Comparison of ENCODE assay signal across 17 cellular contexts in the genomic region with DNA sequence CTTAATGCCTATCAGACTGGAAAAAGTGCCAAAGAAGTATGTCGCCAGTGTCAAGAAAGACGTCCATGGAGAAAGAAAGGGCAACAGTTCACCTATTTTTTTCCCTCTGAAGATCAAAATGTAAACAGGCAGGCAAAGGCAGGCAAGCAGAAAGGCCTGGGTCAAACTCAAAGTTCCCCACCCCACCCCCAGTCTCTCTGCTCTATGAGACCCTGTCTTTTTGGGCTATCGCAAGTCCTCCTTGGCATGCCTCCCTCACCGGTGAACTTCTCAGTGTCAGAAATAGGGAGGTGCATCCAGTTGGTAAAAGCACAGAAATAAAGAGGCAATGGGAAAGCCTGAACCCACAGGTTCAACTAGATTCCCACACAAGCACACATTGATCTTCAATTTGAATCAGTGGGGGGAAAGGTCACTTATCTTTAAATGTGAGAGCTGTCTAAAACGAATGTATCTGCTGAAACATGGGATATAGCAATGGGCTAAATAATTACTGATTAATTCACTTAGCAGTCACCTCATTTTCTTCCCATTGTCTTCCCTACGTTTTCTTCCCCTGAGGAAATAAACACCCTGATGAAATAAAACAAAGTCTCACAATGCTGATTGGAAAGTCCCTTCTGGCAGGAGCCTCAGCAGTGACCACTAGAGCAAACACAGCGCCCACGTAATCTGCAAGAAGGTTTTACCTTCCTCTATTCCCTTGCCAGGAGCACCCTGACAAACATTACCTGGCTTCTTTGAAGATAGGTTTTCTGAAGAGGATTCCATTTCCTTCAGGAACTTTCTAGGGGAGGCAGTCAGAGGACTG. TPM values are rescaled to one million over a fixed set of nuclear protein-coding genes. Genes with fewer than 3 reads are reported as not detected.
DNase-seq lines count a peak whose midpoint lies in the region; ATAC-seq, FAIRE-seq and TF ChIP-seq lines count a peak whose summit lies in the region.
"Had no signal": no experiment of that assay in that cellular context is flagged by ENCODE, and none has a peak within 500 bp of the region (broad histone marks: within the 10 kb centered on the region; RNA-seq: fewer than 3 reads in every experiment).

No MANE protein-coding gene starts in this region.

- TF ChIP-seq EP300 in HepG2 (IDR thresholded peaks at IDR 0.05; ENCODE audit: low read depth in 2 of 2, low read length in 2 of 2), result no peak
- TF ChIP-seq EP300 in HepG2 (CRISPR knock-in tag; IDR thresholded peaks at IDR 0.05; ENCODE audit: borderline replicate concordance), result no peak

- no TSS peak for BruUV-seq in HepG2 (replicated peaks; lab: Mats Ljungman, UMichigan)

- H3K4me2 ChIP-seq in HepG2 (ENCODE audit: low read depth, low read length), result no peak overlapping the region

- H3K9me3 ChIP-seq in liver (ENCODE audit: control insufficient read depth in 4 of 4, low read length in 3 of 4), result no peaks in the 10 kb centered on the region
- no peaks in the 10 kb centered on the region for H3K9me3 ChIP-seq in HepG2 (ENCODE audit: low read length)
- H3K9me3 ChIP-seq: MG63 had no signal

- no peak for FAIRE-seq in HepG2 (lab: Jason Lieb, UNC)
- FAIRE-seq: H54 had no signal

- peak overlapping the region in 1 of 3 donors; percentile 9 for H3K4me3 ChIP-seq in liver (ENCODE audit: low read depth in 1 of 3, low read length in 3 of 3)
- no peak overlapping the region for H3K4me3 ChIP-seq in HepG2 (replicated peaks in 1 of 3; ENCODE audit: insufficient read depth in 1 of 3, low read depth in 2 of 3, low read length in 3 of 3)
- H3K4me3 ChIP-seq: coronary artery, MG63 had no signal

- peaks cover 6 to 28% (median 21%) of the 10 kb centered on the region in 4 donors for H3K4me1 ChIP-seq in liver (ENCODE audit: control insufficient read depth in 4 of 4, insufficient read depth in 4 of 4, low read length in 3 of 4)
- no peaks in the 10 kb centered on the region for H3K4me1 ChIP-seq in HepG2 (ENCODE audit: insufficient read depth, low read length)

- H4K20me1 ChIP-seq in HepG2 (ENCODE audit: insufficient read depth, low read length), result no peaks in the 10 kb centered on the region

- no peaks in the 10 kb centered on the region for H3K36me3 ChIP-seq in liver (ENCODE audit: control insufficient read depth in 4 of 4, insufficient read depth in 3 of 4, low read depth in 1 of 4, low read length in 3 of 4)
- no peaks in the 10 kb centered on the region for H3K36me3 ChIP-seq in HepG2 (replicated peaks in 1 of 2; ENCODE audit: control insufficient read depth in 1 of 2, insufficient read depth in 2 of 2, low read length in 2 of 2)

- DNase-seq in HepG2 (ENCODE audit: low spot score) (no peak), WTC11 (ENCODE audit: low spot score) (no peak), kidney tubule cell (ENCODE audit: low spot score) (peak; percentile 66), erythroblast (lab: John Stamatoyannopoulos, UW) (no peak), NOMO-1 treated with dmso at 0.1 percent for 144 hours (lab: John Stamatoyannopoulos, UW; ENCODE audit: unreplicated experiment) (no peak), COLO829 (ENCODE audit: low spot score) (no peak)
- DNase-seq: activated CD4-positive, CD25-positive, alpha-beta regulatory T cell treated with anti-CD3 and anti-CD28 coated beads, Interleukin-2, amount 50 U/mL, for 72 hours; COR-L47; MG63; NCI-H1930; NCI-H526 treated with DMSO at 0.1 percent for 48 hours; retina had no signal

- no peaks in the 10 kb centered on the region for H3K79me2 ChIP-seq in HepG2 (ENCODE audit: insufficient read depth, low read length)

- H3K27ac ChIP-seq in liver (ENCODE audit: low read depth in 1 of 2, low read length in 2 of 2) (peak overlapping the region; percentile 37 to 42), HepG2 (ENCODE audit: extremely low read length, insufficient read depth, low read length) (no peak overlapping the region)
- H3K27ac ChIP-seq: coronary artery, RWPE1 had no signal

- POLR2A ChIA-PET in HepG2 (lab: Yijun Ruan, JAX), result no interaction called here
- POLR2A ChIA-PET in WTC11 (lab: Charles Lee), result no interaction called here

- H3K27me3 ChIP-seq in liver (ENCODE audit: control insufficient read depth in 4 of 4, insufficient read depth in 4 of 4, low read length in 3 of 4) (no peaks in the 10 kb centered on the region), HepG2 (ENCODE audit: control insufficient read depth in 1 of 2, insufficient read depth in 2 of 2, low read length in 2 of 2) (no peaks in the 10 kb centered on the region; a peak in 1 of 5 replicates)
- H3K27me3 ChIP-seq: MG63 had no signal

- intact Hi-C loops in HepG2 (cut with micrococcal nuclease; ENCODE audit: unreplicated experiment), result no loop called here

- H2AFZ ChIP-seq in HepG2 (ENCODE audit: low read length), result no peak overlapping the region

- CTCF ChIA-PET in HepG2 (lab: Yijun Ruan, JAX; ENCODE audit: low intra/inter-chr PET ratio, low total read pairs) (no interaction called here), WTC11 (lab: Charles Lee) (no interaction called here)

- TF ChIP-seq CTCF in liver (IDR thresholded peaks at IDR 0.05; ENCODE audit: low read depth, low read length, missing input control) (no peak), HepG2 (CRISPR knock-in tag; IDR thresholded peaks at IDR 0.05) (no peak), WTC11 (IDR thresholded peaks at IDR 0.05) (no peak)

- H3K27me3 Mint-ChIP-seq in WTC11 (ENCODE audit: low read depth), result no peaks in the 10 kb centered on the region

- H3K9ac ChIP-seq in liver (ENCODE audit: low read depth in 1 of 2, low read length in 2 of 2), result no peak overlapping the region
- no peak overlapping the region for H3K9ac ChIP-seq in HepG2 (ENCODE audit: insufficient read depth, low read depth, low read length)

- H3K36me3 Mint-ChIP-seq in WTC11, result peaks cover 4% of the 10 kb centered on the region; the same call in 1 of the 2 replicates

- no peak overlapping the region for H3K4me3 Mint-ChIP-seq in WTC11

- peak in 1 of 2 donors; percentile 5 for TF ChIP-seq RAD21 in liver (IDR thresholded peaks at IDR 0.05)
- TF ChIP-seq RAD21 in HepG2 (CRISPR knock-in tag; IDR thresholded peaks at IDR 0.05), result no peak

- peak overlapping the region; percentile 76 for H3K27ac Mint-ChIP-seq in WTC11

- ATAC-seq in HepG2, result no peak
- ATAC-seq in WTC11, result no peak
- no peak for ATAC-seq in HG03432 (IDR thresholded peaks at IDR 0.05; ENCODE audit: unreplicated experiment)

- H3K9me3 Mint-ChIP-seq in WTC11, result no peaks in the 10 kb centered on the region

- WGBS in liver, result 34% methylated on average over 8 of the region's 8 CpGs
- WGBS in HepG2 (ENCODE audit: low lambda C conversion rate), result 24% methylated on average over 8 of the region's 8 CpGs

- in situ Hi-C loops in HepG2 (cut with HindIII; ENCODE audit: extremely low pct_ligation_motif_present, low pct_unique_long_range_greater_than_20kb), result no loop called here

- TF ChIP-seq POLR2A in HepG2 (IDR thresholded peaks at IDR 0.05; ENCODE audit: insufficient read depth in 1 of 2, low read depth in 2 of 2, low read length in 2 of 2) (no peak), erythroblast (IDR thresholded peaks at IDR 0.05; ENCODE audit: low read length) (no peak)

- H3K4me1 Mint-ChIP-seq in WTC11, result peaks cover 42% of the 10 kb centered on the region

TF ChIP-seq in HepG2, 621 proteins besides CTCF, POLR2A, EP300 and RAD21 (continues in another document):
- TF ChIP-seq PITX1 (CRISPR knock-in tag; IDR thresholded peaks at IDR 0.05), result no peak
- no peak for TF ChIP-seq ZNF121 (CRISPR knock-in tag; IDR thresholded peaks at IDR 0.05)
- no peak for TF ChIP-seq ZNF3 (CRISPR knock-in tag; IDR thresholded peaks at IDR 0.05)

TF ChIP-seq in WTC11, 78 proteins besides CTCF, POLR2A, EP300 and RAD21 (continues in another document):
- TF ChIP-seq, protein P1, sequence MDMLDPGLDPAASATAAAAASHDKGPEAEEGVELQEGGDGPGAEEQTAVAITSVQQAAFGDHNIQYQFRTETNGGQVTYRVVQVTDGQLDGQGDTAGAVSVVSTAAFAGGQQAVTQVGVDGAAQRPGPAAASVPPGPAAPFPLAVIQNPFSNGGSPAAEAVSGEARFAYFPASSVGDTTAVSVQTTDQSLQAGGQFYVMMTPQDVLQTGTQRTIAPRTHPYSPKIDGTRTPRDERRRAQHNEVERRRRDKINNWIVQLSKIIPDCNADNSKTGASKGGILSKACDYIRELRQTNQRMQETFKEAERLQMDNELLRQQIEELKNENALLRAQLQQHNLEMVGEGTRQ (CRISPR knock-in tag; IDR thresholded peaks at IDR 0.05), result no peak
- TF ChIP-seq FOXK1 (CRISPR knock-in tag; IDR thresholded peaks at IDR 0.05) (no peak), ZNF219 (CRISPR knock-in tag; IDR thresholded peaks at IDR 0.05; ENCODE audit: borderline replicate concordance) (no peak), MLX (CRISPR knock-in tag; IDR thresholded peaks at IDR 0.05) (no peak)

RNA-seq across cellular contexts. Expression of gene JAZF1, which starts 31.1 kb away (rescaled TPM):
- total RNA-seq in liver (10 to 100 TPM in 1 of 2 donors, 1 to 10 TPM in 1; 2.7 to 17.8 TPM), HepG2 (2016; rRNA removed; fragmentation: Illumina TruSeq; extraction: Trizol) (not detected in 2 replicates), WTC11 (2021) (11.9 to 19.0 TPM (median 17.0 TPM) in 3 replicates)
- polyA plus RNA-seq in liver (1 to 10 TPM; 3.9 to 4.1 TPM), HepG2 (2011; rRNA removed) (not detected in 2 replicates)
- total RNA-seq in HepG2 (2016; cell fraction: cytosol; rRNA removed; fragmentation: Illumina TruSeq; extraction: Trizol; ENCODE audit: low read depth), result not detected in 2 replicates
- not detected in 2 replicates for total RNA-seq in HepG2 (2016; cell fraction: insoluble cytoplasmic fraction; rRNA removed; fragmentation: Illumina TruSeq; extraction: Trizol)
- not detected in 2 replicates for total RNA-seq in HepG2 (2016; cell fraction: membrane; rRNA removed; fragmentation: Illumina TruSeq; extraction: Trizol)
- not detected in 2 replicates for total RNA-seq in HepG2 (2016; cell fraction: nucleus; rRNA removed; fragmentation: Illumina TruSeq; extraction: Trizol)
- polyA plus RNA-seq in HepG2 (2011; cell fraction: cytosol; rRNA removed), result not detected in 2 replicates
- polyA plus RNA-seq in HepG2 (2011; cell fraction: nucleus; rRNA removed), result not detected in 2 replicates
- not detected in 2 replicates for polyA plus RNA-seq in HepG2 (2012)
- polyA plus RNA-seq in HepG2 (2016; cell fraction: cytosol; fragmentation: Illumina TruSeq; extraction: Trizol; ENCODE audit: low read depth), result not detected in 2 replicates
- not detected in 2 replicates for polyA plus RNA-seq in HepG2 (2016; cell fraction: insoluble cytoplasmic fraction; fragmentation: Illumina TruSeq; extraction: Trizol; ENCODE audit: low read depth)
- not detected in 2 replicates for polyA plus RNA-seq in HepG2 (2016; cell fraction: membrane; fragmentation: Illumina TruSeq; extraction: Trizol; ENCODE audit: low read depth)
- not detected in 2 replicates for polyA plus RNA-seq in HepG2 (2016; cell fraction: nucleus; fragmentation: Illumina TruSeq; extraction: Trizol; ENCODE audit: insufficient read depth, low read depth)
- polyA minus RNA-seq in HepG2 (2011; rRNA and poly(A)+ RNA removed; ENCODE audit: low replicate concordance), result 3.1 TPM in 1 of 2 replicates, not detected in the other
- not detected in 2 replicates for polyA minus RNA-seq in HepG2 (2011; cell fraction: cytosol; rRNA and poly(A)+ RNA removed)
- polyA minus RNA-seq in HepG2 (2011; cell fraction: nucleus; rRNA and poly(A)+ RNA removed), result not detected in 2 replicates
